ENCODE assay signal across 24 cellular contexts in the genomic region with DNA sequence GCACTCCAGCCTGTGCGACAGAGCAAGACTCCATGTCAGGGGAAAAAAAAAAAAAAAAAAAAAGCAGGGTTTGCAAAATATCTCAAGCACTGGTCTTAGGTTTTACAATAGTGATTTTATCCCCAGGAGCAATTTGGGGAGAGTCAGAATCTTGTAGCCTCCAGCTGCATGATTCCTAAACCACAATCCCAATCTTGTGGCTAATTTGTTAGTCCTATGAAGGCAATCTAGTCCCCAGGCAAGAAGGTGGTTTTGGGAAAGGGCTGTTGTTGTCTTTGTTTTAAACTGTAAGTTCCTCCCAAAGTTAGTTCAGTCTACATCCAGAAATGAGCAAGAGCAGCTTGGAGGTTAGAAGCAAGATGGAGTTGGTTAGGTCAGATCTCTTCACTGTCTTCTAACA.
"Had no signal": no experiment of that assay in that cellular context is flagged by ENCODE, and none has a peak within 500 bp of the region (broad histone marks: within the 10 kb centered on the region; RNA-seq: fewer than 3 reads in every experiment).

No MANE protein-coding gene starts in this region.

- H3K27ac Mint-ChIP-seq: activated CD4-positive, alpha-beta memory T cell treated with anti-CD3 and anti-CD28 coated beads for 36 hours; activated naive CD8-positive, alpha-beta T cell treated with anti-CD3 and anti-CD28 coated beads, Interleukin-2, amount 10 ng/mL, durations not matched to agents 7 days and 5 days; WTC11 had no signal

- H3K36me3 ChIP-seq: SJCRH30 had no signal

- H3K4me2 ChIP-seq: SK-N-SH had no signal

- H3K9me3 Mint-ChIP-seq: activated CD4-positive, alpha-beta memory T cell treated with anti-CD3 and anti-CD28 coated beads for 36 hours; activated naive CD8-positive, alpha-beta T cell treated with anti-CD3 and anti-CD28 coated beads, Interleukin-2, amount 10 ng/mL, durations not matched to agents 7 days and 5 days; WTC11 had no signal

- H3K9ac ChIP-seq: SK-N-SH had no signal

- H3K27me3 Mint-ChIP-seq: activated CD4-positive, alpha-beta memory T cell treated with anti-CD3 and anti-CD28 coated beads for 36 hours; activated naive CD8-positive, alpha-beta T cell treated with anti-CD3 and anti-CD28 coated beads, Interleukin-2, amount 10 ng/mL, durations not matched to agents 7 days and 5 days had no signal

- DNase-seq: activated CD4-positive, alpha-beta T cell treated with anti-CD3 and anti-CD28 coated beads for 48 hours; activated CD4-positive, CD25-positive, alpha-beta regulatory T cell treated with anti-CD3 and anti-CD28 coated beads, Interleukin-2, amount 50 U/mL, for 72 hours; activated CD8-positive, alpha-beta memory T cell treated with anti-CD3 and anti-CD28 coated beads, Interleukin-2, amount 50 U/mL, for 48 hours; activated naive CD4-positive, alpha-beta T cell treated with anti-CD3 and anti-CD28 coated beads, Interleukin-2, amount 50 U/mL, for 16 hours; activated naive CD8-positive, alpha-beta T cell treated with anti-CD3 and anti-CD28 coated beads, Interleukin-2, amount 10 ng/mL, durations not matched to agents 7 days and 5 days; activated T-cell treated with anti-CD3 and anti-CD28 coated beads, Interleukin-2, amount 50 U/mL, for 1 hour; adrenal gland; anterior cingulate cortex; Karpas-422; NCI-H1105 treated with DMSO at 0.1 percent for 48 hours; NCI-H1436 treated with DMSO at 0.1 percent for 48 hours; NCI-H187; NCI-H2081; NCI-H510A treated with DMSO at 0.1 percent for 48 hours; NCI-H69; NK-92 treated with Interleukin-12 subunit alpha and Interleukin-12 subunit beta, amount 100 ng/mL, for 24 hours; OCI-M1; Right ventricle myocardium superior; SJCRH30; SK-N-SH had no signal

- H3K27ac ChIP-seq: adrenal gland, RWPE1, SJCRH30 had no signal

- H3K36me3 Mint-ChIP-seq: WTC11 had no signal

- H3K4me1 ChIP-seq: SJCRH30 had no signal

- H3K4me3 Mint-ChIP-seq: activated CD4-positive, alpha-beta memory T cell treated with anti-CD3 and anti-CD28 coated beads for 36 hours; activated naive CD8-positive, alpha-beta T cell treated with anti-CD3 and anti-CD28 coated beads, Interleukin-2, amount 10 ng/mL, durations not matched to agents 7 days and 5 days; WTC11 had no signal

- H3K9me3 ChIP-seq: adrenal gland, SJCRH30, SK-N-SH had no signal

- FAIRE-seq: K562 had no signal

- H3K4me3 ChIP-seq: adrenal gland, K562, SJCRH30 had no signal

- ATAC-seq: WTC11 had no signal

- H3K27me3 ChIP-seq: adrenal gland, SJCRH30 had no signal
